Comparison of ENCODE assay signal across 27 cellular contexts in genomic region chr2:24110660-24111303, GRCh38. TPM values are rescaled to one million over a fixed set of nuclear protein-coding genes. Genes with fewer than 3 reads are reported as not detected.
DNase-seq lines count a peak whose midpoint lies in the region; ATAC-seq and TF ChIP-seq lines count a peak whose summit lies in the region.
"Had no signal": no experiment of that assay in that cellular context is flagged by ENCODE, and none has a peak within 500 bp of the region (broad histone marks: within the 10 kb centered on the region; RNA-seq: fewer than 3 reads in every experiment).

No MANE protein-coding gene starts in this region.

- CTCF ChIA-PET in MCF 10A (lab: Yijun Ruan, JAX): interaction anchor here (0.9 kb wide), 1 partner anchor 26 kb away, joined by 4 read pairs; the partner anchor contains the start of gene TP53I3
- CTCF ChIA-PET in activated CD4-positive, alpha-beta memory T cell treated with anti-CD3 and anti-CD28 coated beads, Interleukin-2, amount 10 ng/mL, durations not matched to agents 7 days and 5 days (lab: Charles Lee): interaction anchor here (1.4 kb wide), 1 partner anchor 10 kb away, joined by 4 read pairs; no protein-coding TSS in a partner anchor

- H3K27ac Mint-ChIP-seq in MCF 10A (ENCODE audit: low read depth, unreplicated experiment): no peak overlapping the region
- H3K27ac Mint-ChIP-seq in activated CD4-positive, alpha-beta memory T cell treated with anti-CD3 and anti-CD28 coated beads, Interleukin-2, amount 10 ng/mL, durations not matched to agents 7 days and 5 days: no peak overlapping the region
- H3K27ac Mint-ChIP-seq: activated CD4-positive, alpha-beta memory T cell treated with anti-CD3 and anti-CD28 coated beads for 36 hours; activated naive CD8-positive, alpha-beta T cell treated with anti-CD3 and anti-CD28 coated beads, Interleukin-2, amount 10 ng/mL, durations not matched to agents 7 days and 5 days; CD4-positive, alpha-beta T cell; stimulated activated naive CD8-positive, alpha-beta T cell treated with anti-CD3 and anti-CD28 coated beads, Interleukin-15, Interleukin-2, amounts not matched to agents 100 ng/mL and 50 ng/mL, for 24 hours had no signal

- no peak overlapping the region for H2BK5ac ChIP-seq in mesenchymal stem cell (ENCODE audit: low read depth, low read length, poor library complexity, severe bottlenecking)

- POLR2A ChIA-PET in MCF 10A (lab: Yijun Ruan, JAX): interaction anchor here (1.4 to 2.6 kb wide), 3 partner anchors 9 to 13 kb away, joined by 3 to 15 read pairs (median 7); partner anchors contain the start of gene FAM228B
- POLR2A ChIA-PET in activated CD4-positive, alpha-beta memory T cell treated with anti-CD3 and anti-CD28 coated beads, Interleukin-2, amount 10 ng/mL, durations not matched to agents 7 days and 5 days (lab: Charles Lee): no interaction called here

- H2BK120ac ChIP-seq in mesenchymal stem cell (ENCODE audit: low read depth, low read length): no peak overlapping the region

- H3K9ac ChIP-seq in smooth muscle cell (ENCODE audit: low read depth): no peak overlapping the region
- H3K9ac ChIP-seq in mesenchymal stem cell (ENCODE audit: low read length): no peak overlapping the region
- H3K9ac ChIP-seq: GM23248 had no signal

- H3K36me3 ChIP-seq in breast epithelium (no peaks in the 10 kb centered on the region), RWPE2 (ENCODE audit: low read depth) (no peaks in the 10 kb centered on the region), smooth muscle cell (ENCODE audit: low read depth) (no peaks in the 10 kb centered on the region), mesenchymal stem cell (ENCODE audit: control insufficient read depth in 1 of 2, insufficient read depth in 2 of 2, low read depth in 1 of 2, low read length in 2 of 2) (peaks cover 0 to 7% of the 10 kb centered on the region in 2 experiments)
- H3K36me3 ChIP-seq: thyroid gland had no signal

- no peak overlapping the region for H3K4me3 Mint-ChIP-seq in MCF 10A (ENCODE audit: unreplicated experiment)
- H3K4me3 Mint-ChIP-seq in activated CD4-positive, alpha-beta memory T cell treated with anti-CD3 and anti-CD28 coated beads, Interleukin-2, amount 10 ng/mL, durations not matched to agents 7 days and 5 days: no peak overlapping the region
- H3K4me3 Mint-ChIP-seq: activated CD4-positive, alpha-beta memory T cell treated with anti-CD3 and anti-CD28 coated beads for 36 hours; activated naive CD8-positive, alpha-beta T cell treated with anti-CD3 and anti-CD28 coated beads, Interleukin-2, amount 10 ng/mL, durations not matched to agents 7 days and 5 days; CD4-positive, alpha-beta T cell; mesothelial cell of epicardium; naive thymus-derived CD8-positive, alpha-beta T cell; stimulated activated naive CD8-positive, alpha-beta T cell treated with anti-CD3 and anti-CD28 coated beads, Interleukin-15, Interleukin-2, amounts not matched to agents 100 ng/mL and 50 ng/mL, for 24 hours had no signal

- H3K79me2 ChIP-seq in smooth muscle cell (ENCODE audit: low read depth): no peaks in the 10 kb centered on the region

- no peak overlapping the region for H3K4me2 ChIP-seq in smooth muscle cell
- H3K4me2 ChIP-seq in mesenchymal stem cell (ENCODE audit: low read length, poor library complexity, severe bottlenecking): no peak overlapping the region

- no peak overlapping the region for H3K23ac ChIP-seq in mesenchymal stem cell (ENCODE audit: low read length in 2 of 2)

- no peak overlapping the region for H2AK5ac ChIP-seq in mesenchymal stem cell (ENCODE audit: low read length, severe bottlenecking)

- H3K9me3 Mint-ChIP-seq in MCF 10A (ENCODE audit: unreplicated experiment): peaks cover 22% of the 10 kb centered on the region
- H3K9me3 Mint-ChIP-seq in activated CD4-positive, alpha-beta memory T cell treated with anti-CD3 and anti-CD28 coated beads, Interleukin-2, amount 10 ng/mL, durations not matched to agents 7 days and 5 days: peaks cover 22% of the 10 kb centered on the region

- no peak overlapping the region for H2BK12ac ChIP-seq in mesenchymal stem cell (ENCODE audit: low read length in 2 of 2)

- H3K27me3 Mint-ChIP-seq in MCF 10A (ENCODE audit: insufficient read depth, unreplicated experiment): no peaks in the 10 kb centered on the region
- H3K27me3 Mint-ChIP-seq in activated CD4-positive, alpha-beta memory T cell treated with anti-CD3 and anti-CD28 coated beads, Interleukin-2, amount 10 ng/mL, durations not matched to agents 7 days and 5 days: peaks cover 9% of the 10 kb centered on the region
- H3K27me3 Mint-ChIP-seq: activated CD4-positive, alpha-beta memory T cell treated with anti-CD3 and anti-CD28 coated beads for 36 hours; CD4-positive, alpha-beta T cell; naive thymus-derived CD8-positive, alpha-beta T cell; stimulated activated naive CD8-positive, alpha-beta T cell treated with anti-CD3 and anti-CD28 coated beads, Interleukin-15, Interleukin-2, amounts not matched to agents 100 ng/mL and 50 ng/mL, for 24 hours had no signal

- no TSS peak for BruUV-seq in MCF 10A (replicated peaks; lab: Mats Ljungman, UMichigan)

- H3K27ac ChIP-seq in breast epithelium (no peak overlapping the region), RWPE2 (ENCODE audit: poor library complexity, severe bottlenecking) (peak overlapping the region; percentile 82), smooth muscle cell (ENCODE audit: low read depth) (peak overlapping the region; percentile 67), mesenchymal stem cell (ENCODE audit: low read length, poor library complexity, severe bottlenecking) (no peak overlapping the region)
- H3K27ac ChIP-seq: GM23248, thyroid gland had no signal

- H3K36me3 Mint-ChIP-seq in MCF 10A (ENCODE audit: insufficient read depth, unreplicated experiment): peaks cover 12% of the 10 kb centered on the region
- H3K36me3 Mint-ChIP-seq in activated CD4-positive, alpha-beta memory T cell treated with anti-CD3 and anti-CD28 coated beads, Interleukin-2, amount 10 ng/mL, durations not matched to agents 7 days and 5 days (ENCODE audit: low read depth): no peaks in the 10 kb centered on the region

- WGBS in smooth muscle cell (ENCODE audit: low lambda C conversion rate): 88% methylated on average over 7 of the region's 7 CpGs
- 84% methylated on average over 7 of the region's 7 CpGs for WGBS in mesenchymal stem cell

- ATAC-seq in RWPE2 (ENCODE audit: low read depth) (no peak), HG02981 (IDR thresholded peaks at IDR 0.05; ENCODE audit: unreplicated experiment) (no peak)
- ATAC-seq: activated CD4-positive, CD25-positive, alpha-beta regulatory T cell treated with anti-CD3 and anti-CD28 coated beads, Interleukin-2, amount 50 U/mL, for 24 hours; left colon; naive thymus-derived CD8-positive, alpha-beta T cell had no signal

- H4K20me1 ChIP-seq in smooth muscle cell (ENCODE audit: low read depth): no peaks in the 10 kb centered on the region

- H3K18ac ChIP-seq in mesenchymal stem cell (ENCODE audit: low read depth in 1 of 2, low read length in 2 of 2): no peak overlapping the region

- TF ChIP-seq CTCF in MCF 10A (IDR thresholded peaks at IDR 0.05; ENCODE audit: unreplicated experiment) (no peak), breast epithelium (IDR thresholded peaks at IDR 0.05) (no peak), RWPE2 (IDR thresholded peaks at IDR 0.05; ENCODE audit: poor library complexity, severe bottlenecking) (no peak), fibroblast of mammary gland (conservative IDR thresholded peaks at IDR 0.05; ENCODE audit: control insufficient read depth, insufficient read depth, low read depth, low read length) (no peak), smooth muscle cell (IDR thresholded peaks at IDR 0.05; ENCODE audit: borderline replicate concordance, insufficient read depth, poor library complexity, severe bottlenecking) (no peak)

- no peak overlapping the region for H4K91ac ChIP-seq in mesenchymal stem cell (ENCODE audit: low read length)

- H3K79me1 ChIP-seq in mesenchymal stem cell (replicated peaks; ENCODE audit: low read length, poor library complexity, severe bottlenecking): no peaks in the 10 kb centered on the region

- H3K4me3 ChIP-seq in breast epithelium (no peak overlapping the region), RWPE2 (ENCODE audit: severe bottlenecking) (no peak overlapping the region), fibroblast of mammary gland (ENCODE audit: control insufficient read depth, low read depth, low read length) (no peak overlapping the region), smooth muscle cell (no peak overlapping the region), mesenchymal stem cell (ENCODE audit: insufficient read depth in 1 of 2, low read depth in 1 of 2, low read length in 2 of 2) (no peak overlapping the region)
- H3K4me3 ChIP-seq: GM23248, thyroid gland had no signal

- H3K27me3 ChIP-seq in breast epithelium (no peaks in the 10 kb centered on the region), RWPE2 (ENCODE audit: insufficient read depth, poor library complexity, severe bottlenecking) (no peaks in the 10 kb centered on the region), smooth muscle cell (ENCODE audit: low read depth) (no peaks in the 10 kb centered on the region), mesenchymal stem cell (ENCODE audit: control insufficient read depth in 1 of 2, insufficient read depth in 1 of 2, low read length in 2 of 2) (no peaks in the 10 kb centered on the region)
- H3K27me3 ChIP-seq: thyroid gland had no signal

- H2AFZ ChIP-seq in smooth muscle cell (ENCODE audit: low read depth) (no peak overlapping the region), mesenchymal stem cell (ENCODE audit: low read depth, low read length) (no peak overlapping the region)
- H2AFZ ChIP-seq: GM23248 had no signal

- H2BK15ac ChIP-seq in mesenchymal stem cell (ENCODE audit: low read depth, poor library complexity, severe bottlenecking): no peak overlapping the region

- H3K9me3 ChIP-seq in breast epithelium (peaks cover 0 to 6% of the 10 kb centered on the region in 2 donors), RWPE2 (ENCODE audit: severe bottlenecking) (peaks cover 6% of the 10 kb centered on the region), smooth muscle cell (replicated peaks; ENCODE audit: low read depth) (peaks cover 3% of the 10 kb centered on the region), mesenchymal stem cell (ENCODE audit: control insufficient read depth, low read length) (peaks cover 18% of the 10 kb centered on the region)
- H3K9me3 ChIP-seq: thyroid gland had no signal

- H3K4me1 ChIP-seq in breast epithelium (no peaks in the 10 kb centered on the region), RWPE2 (ENCODE audit: insufficient read depth, poor library complexity, severe bottlenecking) (peaks cover 18% of the 10 kb centered on the region), smooth muscle cell (ENCODE audit: low read depth) (no peaks in the 10 kb centered on the region), mesenchymal stem cell (ENCODE audit: control insufficient read depth, insufficient read depth, low read depth, low read length) (peaks cover 3% of the 10 kb centered on the region)
- H3K4me1 ChIP-seq: thyroid gland had no signal

- peak; percentile 28 for DNase-seq in MCF 10A (ENCODE audit: unreplicated experiment)
- DNase-seq in breast epithelium (ENCODE audit: low spot score in 2 of 2): no peak
- no peak for DNase-seq in RWPE2 (ENCODE audit: low spot score)
- DNase-seq in fibroblast of mammary gland (ENCODE audit: low read depth): peak; percentile 11
- DNase-seq in smooth muscle cell (lab: John Stamatoyannopoulos, UW; ENCODE audit: unreplicated experiment): no peak
- DNase-seq in activated CD4-positive, alpha-beta memory T cell treated with anti-CD3 and anti-CD28 coated beads, Interleukin-2, amount 10 ng/mL, durations not matched to agents 7 days and 5 days: no peak
- no peak for DNase-seq in mesenchymal stem cell
- DNase-seq: 8988T; activated CD4-positive, alpha-beta memory T cell treated with anti-CD3 and anti-CD28 coated beads for 36 hours; activated effector memory CD4-positive, alpha-beta T cell treated with Interleukin-2 at 50 U/mL for 16 hours; activated naive CD8-positive, alpha-beta T cell treated with anti-CD3 and anti-CD28 coated beads, Interleukin-2, amount 10 ng/mL, durations not matched to agents 7 days and 5 days; CD4-positive, alpha-beta T cell; DMS153; foreskin fibroblast; left colon; naive thymus-derived CD8-positive, alpha-beta T cell; NCI-H1048; NCI-H1694 treated with DMSO at 0.1 percent for 48 hours; NCI-H2171 treated with DMSO at 0.1 percent for 48 hours; NCI-H526; SW 1271; thyroid gland had no signal

- H3F3A ChIP-seq in smooth muscle cell (ENCODE audit: low read depth): peaks cover 12% of the 10 kb centered on the region

- H4K8ac ChIP-seq in mesenchymal stem cell (ENCODE audit: low read length): no peak overlapping the region

- TF ChIP-seq POLR2A in breast epithelium (IDR thresholded peaks at IDR 0.05): no peak

- H3K4ac ChIP-seq in mesenchymal stem cell (ENCODE audit: low read depth in 1 of 2, low read length in 2 of 2): no peak overlapping the region

- peaks cover 24% of the 10 kb centered on the region for H3K4me1 Mint-ChIP-seq in MCF 10A (ENCODE audit: insufficient read depth, unreplicated experiment)
- no peaks in the 10 kb centered on the region for H3K4me1 Mint-ChIP-seq in activated CD4-positive, alpha-beta memory T cell treated with anti-CD3 and anti-CD28 coated beads, Interleukin-2, amount 10 ng/mL, durations not matched to agents 7 days and 5 days
- H3K4me1 Mint-ChIP-seq: activated naive CD8-positive, alpha-beta T cell treated with anti-CD3 and anti-CD28 coated beads, Interleukin-2, amount 10 ng/mL, durations not matched to agents 7 days and 5 days; naive thymus-derived CD8-positive, alpha-beta T cell had no signal

- intact Hi-C loops in MCF 10A (cut with micrococcal nuclease) (no loop called here), breast epithelium (cut with DNase I; ENCODE audit: low total_unique reads) (no loop called here)

- no peak overlapping the region for H3K14ac ChIP-seq in mesenchymal stem cell (ENCODE audit: low read length in 2 of 2)

RNA-seq across cellular contexts. Expression of gene PFN4, which starts 12.4 kb away (rescaled TPM):
- 1.8 and 2.6 TPM in 2 replicates for total RNA-seq in MCF 10A (2022)
- under 1 TPM in 2 of 3 donors, not detected in 1; 0.44 to 0.96 TPM for total RNA-seq in breast epithelium
- total RNA-seq in smooth muscle cell: 1.5 TPM in 1 of 2 replicates, not detected in the other
- polyA plus RNA-seq in smooth muscle cell: 0.85 and 1.0 TPM in 2 replicates
- not detected for total RNA-seq in activated CD4-positive, alpha-beta memory T cell treated with anti-CD3 and anti-CD28 coated beads, Interleukin-2, amount 10 ng/mL, durations not matched to agents 7 days and 5 days
- polyA plus RNA-seq in mesenchymal stem cell (2013, experiment 1 of 2): 0.55 TPM
- 0.42 TPM for polyA plus RNA-seq in mesenchymal stem cell (2013, experiment 2 of 2)
- total RNA-seq: activated naive CD8-positive, alpha-beta T cell treated with anti-CD3 and anti-CD28 coated beads, Interleukin-2, amount 10 ng/mL, durations not matched to agents 7 days and 5 days; CD4-positive, alpha-beta T cell; GM23248; left colon; naive thymus-derived CD8-positive, alpha-beta T cell had no signal
- polyA plus RNA-seq: naive thymus-derived CD8-positive, alpha-beta T cell had no signal

RNA-seq across cellular contexts. Expression of gene FAM228B, which starts 12.5 kb away (rescaled TPM):
- total RNA-seq in MCF 10A (2022) (10.6 and 19.5 TPM in 2 replicates), breast epithelium (10 to 100 TPM; 23.7 to 46.2 (median 30.9) TPM), smooth muscle cell (7.0 and 14.2 TPM in 2 replicates)
- 16.6 and 18.1 TPM in 2 replicates for polyA plus RNA-seq in smooth muscle cell
- total RNA-seq in activated CD4-positive, alpha-beta memory T cell treated with anti-CD3 and anti-CD28 coated beads, Interleukin-2, amount 10 ng/mL, durations not matched to agents 7 days and 5 days: 1 to 10 TPM; 7.2 to 8.4 TPM
- 13.6 TPM for polyA plus RNA-seq in mesenchymal stem cell (2013, experiment 1 of 2)
- 14.8 TPM for polyA plus RNA-seq in mesenchymal stem cell (2013, experiment 2 of 2)

RNA-seq across cellular contexts. Expression of gene TP53I3, which starts 26.1 kb away (rescaled TPM):
- 81.8 and 99.8 TPM in 2 replicates for total RNA-seq in MCF 10A (2022)
- total RNA-seq in breast epithelium: 10 to 100 TPM; 19.2 to 24.3 (median 19.6) TPM
- 24.9 and 39.3 TPM in 2 replicates for total RNA-seq in smooth muscle cell
- 56.3 and 80.3 TPM in 2 replicates for polyA plus RNA-seq in smooth muscle cell
- 1 to 10 TPM; 2.7 to 2.9 TPM for total RNA-seq in activated CD4-positive, alpha-beta memory T cell treated with anti-CD3 and anti-CD28 coated beads, Interleukin-2, amount 10 ng/mL, durations not matched to agents 7 days and 5 days
- polyA plus RNA-seq in mesenchymal stem cell (2013, experiment 1 of 2): 41.1 TPM
- polyA plus RNA-seq in mesenchymal stem cell (2013, experiment 2 of 2): 39.5 TPM

RNA-seq across cellular contexts. Expression of gene SF3B6, which starts 34.7 kb away (rescaled TPM):
- 141 and 180 TPM in 2 replicates for total RNA-seq in MCF 10A (2022)
- 100 to 1,000 TPM in 2 of 3 donors, 10 to 100 TPM in 1; 91.7 to 125 (median 110) TPM for total RNA-seq in breast epithelium
- 260 and 279 TPM in 2 replicates for total RNA-seq in smooth muscle cell
- 210 and 220 TPM in 2 replicates for polyA plus RNA-seq in smooth muscle cell
- total RNA-seq in activated CD4-positive, alpha-beta memory T cell treated with anti-CD3 and anti-CD28 coated beads, Interleukin-2, amount 10 ng/mL, durations not matched to agents 7 days and 5 days: 10 to 100 TPM; 87.4 to 88.2 TPM
- polyA plus RNA-seq in mesenchymal stem cell (2013, experiment 1 of 2): 211 TPM
- polyA plus RNA-seq in mesenchymal stem cell (2013, experiment 2 of 2): 225 TPM

Comparison
In these comparisons a context has a peak if more than half of its experiments do, and no peak if none do; other contexts are left out.
1. DNase-seq: peak in MCF 10A (single experiment) and fibroblast of mammary gland (single experiment); none in breast epithelium (0 of 2), RWPE2 (single experiment), smooth muscle cell (single experiment), activated CD4-positive, alpha-beta memory T cell treated with anti-CD3 and anti-CD28 coated beads, Interleukin-2, amount 10 ng/mL, durations not matched to agents 7 days and 5 days (single experiment) and mesenchymal stem cell (single experiment).
2. H3K27ac ChIP-seq: peak in RWPE2 (single experiment) and smooth muscle cell (single experiment); none in breast epithelium (0 of 2) and mesenchymal stem cell (single experiment).